In genomic region chr17:38465420-38466345, GRCh38 we compare ENCODE assay signal across 10 cellular contexts. TPM values are rescaled to one million over a fixed set of nuclear protein-coding genes. Genes with fewer than 3 reads are reported as not detected.
DNase-seq lines count a peak whose midpoint lies in the region; ATAC-seq and TF ChIP-seq lines count a peak whose summit lies in the region.
"Had no signal": no experiment of that assay in that cellular context is flagged by ENCODE, and none has a peak within 500 bp of the region (broad histone marks: within the 10 kb centered on the region; RNA-seq: fewer than 3 reads in every experiment).

No MANE protein-coding gene starts in this region.

- H3K4me3 ChIP-seq in IMR-90 (ENCODE audit: insufficient read depth, low read depth, low read length) (peak overlapping the region; percentile 54), coronary artery (peak overlapping the region; percentile 79), lower lobe of right lung (peak overlapping the region; percentile 52), upper lobe of left lung (peak overlapping the region; percentile 4 to 58 (median 43))

- peak overlapping the region; percentile 97 for H3K14ac ChIP-seq in IMR-90 (replicated peaks; ENCODE audit: low read depth, low read length)

- intact Hi-C loops in IMR-90 (cut with micrococcal nuclease), result loop anchor here (2.0 kb wide), 1 partner anchor 15 kb away; no protein-coding TSS in a partner anchor
- intact Hi-C loops in lower lobe of right lung (cut with DNase I), result no loop called here

- peak overlapping the region; percentile 99 for H4K91ac ChIP-seq in IMR-90 (ENCODE audit: insufficient read depth, low read depth, low read length)

- peak overlapping the region; percentile 68 to 97 for H4K8ac ChIP-seq in IMR-90 (ENCODE audit: low read depth in 2 of 2, low read length in 2 of 2)

- H3K36me3 ChIP-seq in IMR-90 (ENCODE audit: control insufficient read depth, insufficient read depth, low read length) (peaks cover 65% of the 10 kb centered on the region), lower lobe of right lung (peaks cover 44% of the 10 kb centered on the region), upper lobe of left lung (peaks cover 0 to 75% (median 21%) of the 10 kb centered on the region in 4 donors)

- dilution Hi-C loops in IMR-90 (cut with HindIII; ENCODE audit: low sequenced_read_pairs, unreplicated experiment), result no loop called here

- H3K4me1 ChIP-seq in IMR-90 (ENCODE audit: control insufficient read depth, insufficient read depth, low read length) (peaks cover 28% of the 10 kb centered on the region), lower lobe of right lung (peaks cover 41% of the 10 kb centered on the region), upper lobe of left lung (peaks cover 25 to 43% (median 35%) of the 10 kb centered on the region in 4 donors)

- TF ChIP-seq EP300 in upper lobe of left lung (IDR thresholded peaks at IDR 0.05), result no peak

- no peaks in the 10 kb centered on the region for H3K4me1 Mint-ChIP-seq in activated CD8-positive, alpha-beta memory T cell treated with anti-CD3 and anti-CD28 coated beads, Interleukin-2, amount 10 ng/mL, durations not matched to agents 7 days and 5 days
- H3K4me1 Mint-ChIP-seq in activated T-helper 17 cell treated with anti-CD3 and anti-CD28 coated beads, Interleukin-2, amount 50 U/mL, for 72 hours, result no peaks in the 10 kb centered on the region

- H3K27ac Mint-ChIP-seq in activated CD8-positive, alpha-beta memory T cell treated with anti-CD3 and anti-CD28 coated beads, Interleukin-2, amount 10 ng/mL, durations not matched to agents 7 days and 5 days, result no peak overlapping the region
- H3K27ac Mint-ChIP-seq in activated T-helper 17 cell treated with anti-CD3 and anti-CD28 coated beads, Interleukin-2, amount 50 U/mL, for 72 hours, result no peak overlapping the region

- peak overlapping the region; percentile 90 for H3K27ac ChIP-seq in IMR-90 (ENCODE audit: insufficient read depth, low read length)
- peak overlapping the region; percentile 98 to 100 for H3K27ac ChIP-seq in coronary artery
- peak overlapping the region; percentile 89 for H3K27ac ChIP-seq in lower lobe of right lung
- H3K27ac ChIP-seq in upper lobe of left lung, result peak overlapping the region; percentile 85 to 91 (median 89)

- no peak overlapping the region for H3K4me3 Mint-ChIP-seq in activated CD8-positive, alpha-beta memory T cell treated with anti-CD3 and anti-CD28 coated beads, Interleukin-2, amount 10 ng/mL, durations not matched to agents 7 days and 5 days
- H3K4me3 Mint-ChIP-seq in activated T-helper 17 cell treated with anti-CD3 and anti-CD28 coated beads, Interleukin-2, amount 50 U/mL, for 72 hours, result no peak overlapping the region

- DNase-seq in IMR-90, result peak; percentile 71
- peak; percentile 95 for DNase-seq in coronary artery (ENCODE audit: low spot score)
- peak; percentile 64 for DNase-seq in lower lobe of right lung
- no peak for DNase-seq in upper lobe of left lung
- DNase-seq in stimulated activated naive CD4-positive, alpha-beta T cell treated with Interleukin-2 at 50 U/mL for 16 hours (lab: John Stamatoyannopoulos, UW), result no peak
- DNase-seq in activated CD8-positive, alpha-beta memory T cell treated with anti-CD3 and anti-CD28 coated beads, Interleukin-2, amount 10 ng/mL, durations not matched to agents 7 days and 5 days, result no peak
- DNase-seq: NCI-H1048, trophoblast cell had no signal

- BruUV-seq in IMR-90 (replicated peaks; lab: Mats Ljungman, UMichigan), result no TSS peak

- peak overlapping the region; percentile 89 for H2BK120ac ChIP-seq in IMR-90 (ENCODE audit: low read depth, low read length)

- TF ChIP-seq POLR2A in IMR-90 (IDR thresholded peaks at IDR 0.05; ENCODE audit: low read depth, low read length) (no peak), upper lobe of left lung (IDR thresholded peaks at IDR 0.05) (no peak)

- H3K9me1 ChIP-seq in IMR-90 (ENCODE audit: insufficient read depth, low read length), result peaks cover 29% of the 10 kb centered on the region

- H2AFZ ChIP-seq in IMR-90 (replicated peaks; ENCODE audit: low read length, poor library complexity), result peak overlapping the region; percentile 80

- H3K27me3 ChIP-seq in IMR-90 (ENCODE audit: control insufficient read depth, insufficient read depth, low read length) (no peaks in the 10 kb centered on the region), lower lobe of right lung (ENCODE audit: low read depth) (no peaks in the 10 kb centered on the region), upper lobe of left lung (no peaks in the 10 kb centered on the region)

- peak overlapping the region; percentile 96 for H3K4me2 ChIP-seq in IMR-90 (ENCODE audit: low read depth, low read length)

- 64% methylated on average over 11 of the region's 23 CpGs; no CpG with 5 or more reads in 1 of the 2 experiments for WGBS in IMR-90 (ENCODE audit: extremely low coverage in 2 of 2, insufficient read length in 1 of 2), 2 experiments
- 55 to 71% methylated on average over 13 to 20 of the region's 23 CpGs for WGBS in upper lobe of left lung, 2 donors

- peak overlapping the region; percentile 65 for H2BK20ac ChIP-seq in IMR-90 (ENCODE audit: low read depth, low read length)

- CTCF ChIA-PET in IMR-90 (lab: Yijun Ruan, JAX), result interaction anchor here (1.1 to 1.9 kb wide), 3 partner anchors 9 to 43 kb away, joined by 3 to 6 read pairs (median 3); no protein-coding TSS in a partner anchor
- CTCF ChIA-PET in activated CD8-positive, alpha-beta memory T cell treated with anti-CD3 and anti-CD28 coated beads, Interleukin-2, amount 10 ng/mL, durations not matched to agents 7 days and 5 days (lab: Charles Lee), result no interaction called here

- peaks cover 21 to 85% of the 10 kb centered on the region in 2 experiments; a peak in 3 of 4 replicates for H3K79me1 ChIP-seq in IMR-90 (ENCODE audit: low read depth in 1 of 2, low read length in 2 of 2)

- TF ChIP-seq CTCF in IMR-90 (conservative IDR thresholded peaks at IDR 0.05; ENCODE audit: low read depth, low read length), result no peak
- no peak for TF ChIP-seq CTCF in coronary artery (IDR thresholded peaks at IDR 0.05)
- TF ChIP-seq CTCF in lower lobe of right lung (IDR thresholded peaks at IDR 0.05), result no peak
- no peak for TF ChIP-seq CTCF in upper lobe of left lung (IDR thresholded peaks at IDR 0.05)

- peak overlapping the region; percentile 99 for H2AK5ac ChIP-seq in IMR-90 (ENCODE audit: low read depth, low read length)

- H3K36me3 Mint-ChIP-seq in activated CD8-positive, alpha-beta memory T cell treated with anti-CD3 and anti-CD28 coated beads, Interleukin-2, amount 10 ng/mL, durations not matched to agents 7 days and 5 days, result no peaks in the 10 kb centered on the region
- no peaks in the 10 kb centered on the region for H3K36me3 Mint-ChIP-seq in activated T-helper 17 cell treated with anti-CD3 and anti-CD28 coated beads, Interleukin-2, amount 50 U/mL, for 72 hours (ENCODE audit: low read depth)

- H3K27me3 Mint-ChIP-seq in activated CD8-positive, alpha-beta memory T cell treated with anti-CD3 and anti-CD28 coated beads, Interleukin-2, amount 10 ng/mL, durations not matched to agents 7 days and 5 days, result no peaks in the 10 kb centered on the region
- H3K27me3 Mint-ChIP-seq in activated T-helper 17 cell treated with anti-CD3 and anti-CD28 coated beads, Interleukin-2, amount 50 U/mL, for 72 hours, result peaks cover 15% of the 10 kb centered on the region

- peak overlapping the region; percentile 98 for H3K23ac ChIP-seq in IMR-90 (ENCODE audit: low read depth, low read length)

- peak overlapping the region; percentile 98 for H2AK9ac ChIP-seq in IMR-90 (replicated peaks; ENCODE audit: low read depth, low read length, poor library complexity)

- H3K9me3 ChIP-seq in IMR-90 (ENCODE audit: control insufficient read depth, insufficient read depth, low read length) (no peaks in the 10 kb centered on the region), lower lobe of right lung (no peaks in the 10 kb centered on the region), upper lobe of left lung (no peaks in the 10 kb centered on the region)

- peak overlapping the region; percentile 98 for H2BK5ac ChIP-seq in IMR-90 (ENCODE audit: low read depth, low read length, poor library complexity, severe bottlenecking)

- peak; percentile 40 for ATAC-seq in IMR-90 (ENCODE audit: low read depth)
- ATAC-seq in lower lobe of right lung, result peak; percentile 68 to 77
- peak; percentile 62 to 73 for ATAC-seq in upper lobe of left lung (ENCODE audit: low FRiP score in 2 of 2)
- no peak for ATAC-seq in HG02938 (IDR thresholded peaks at IDR 0.05; ENCODE audit: unreplicated experiment)
- no peak for ATAC-seq in activated CD8-positive, alpha-beta memory T cell treated with anti-CD3 and anti-CD28 coated beads, Interleukin-2, amount 10 ng/mL, durations not matched to agents 7 days and 5 days
- ATAC-seq in activated T-helper 17 cell treated with anti-CD3 and anti-CD28 coated beads, Interleukin-2, amount 50 U/mL, for 72 hours (replicated peaks), result no peak

- no peak for TF ChIP-seq RAD21 in IMR-90 (IDR thresholded peaks at IDR 0.05; ENCODE audit: low read length)

- in situ Hi-C loops in IMR-90 (cut with MboI; ENCODE audit: low sequenced_read_pairs), result no loop called here

- peak overlapping the region; percentile 85 for H4K5ac ChIP-seq in IMR-90 (ENCODE audit: low read depth, low read length)

- peak overlapping the region; percentile 90; the same call in 2 of the 3 replicates for H2BK15ac ChIP-seq in IMR-90 (ENCODE audit: low read depth, low read length)

- POLR2A ChIA-PET in IMR-90 (lab: Charles Lee; ENCODE audit: unreplicated experiment), result interaction anchor here (0.6 to 1.1 kb wide), 3 partner anchors 10 to 26 kb away, joined by 3 to 5 read pairs (median 4); no protein-coding TSS in a partner anchor

- no peaks in the 10 kb centered on the region for H3K9me3 Mint-ChIP-seq in activated CD8-positive, alpha-beta memory T cell treated with anti-CD3 and anti-CD28 coated beads, Interleukin-2, amount 10 ng/mL, durations not matched to agents 7 days and 5 days (ENCODE audit: low read depth)
- H3K9me3 Mint-ChIP-seq in activated T-helper 17 cell treated with anti-CD3 and anti-CD28 coated beads, Interleukin-2, amount 50 U/mL, for 72 hours, result no peaks in the 10 kb centered on the region

- H3K9ac ChIP-seq in IMR-90 (ENCODE audit: low read depth, low read length), result peak overlapping the region; percentile 81

- H3K4ac ChIP-seq in IMR-90 (ENCODE audit: low read depth, low read length), result peak overlapping the region; percentile 96

- H3K18ac ChIP-seq in IMR-90 (ENCODE audit: low read depth, low read length), result peak overlapping the region; percentile 97

- peak overlapping the region; percentile 81 for H3K56ac ChIP-seq in IMR-90 (ENCODE audit: extremely low read depth, insufficient read depth, low read length)

- H4K20me1 ChIP-seq in IMR-90 (ENCODE audit: insufficient read depth, low read length), result peaks cover 65% of the 10 kb centered on the region

RNA-seq across cellular contexts. Expression of gene ARHGAP23, which starts 37.4 kb away (rescaled TPM):
- total RNA-seq in IMR-90 (2012; rRNA removed) (9.3 and 17.8 TPM in 2 replicates), lower lobe of right lung (48.4 TPM), upper lobe of left lung (100 to 1,000 TPM in 1 of 6 donors, 10 to 100 TPM in 5; 30.4 to 104 (median 70.1) TPM)
- 42.7 and 43.3 TPM in 2 replicates for polyA plus RNA-seq in IMR-90 (2012; rRNA removed)
- polyA plus RNA-seq in IMR-90 (2012; cell fraction: cytosol; rRNA removed), result 30.0 and 40.5 TPM in 2 replicates
- polyA plus RNA-seq in IMR-90 (2012; cell fraction: nucleus; rRNA removed; ENCODE audit: low replicate concordance), result 56.1 and 68.3 TPM in 2 replicates
- under 1 TPM in 1 of 2 experiments, not detected in 1; 0.40 TPM for total RNA-seq in activated CD8-positive, alpha-beta memory T cell treated with anti-CD3 and anti-CD28 coated beads, Interleukin-2, amount 10 ng/mL, durations not matched to agents 7 days and 5 days
- total RNA-seq in activated T-helper 17 cell treated with anti-CD3 and anti-CD28 coated beads, Interleukin-2, amount 50 U/mL, for 72 hours, result 1 to 10 TPM in 1 of 2 donors, under 1 TPM in 1; 0.69 to 2.2 TPM

Comparison
In these comparisons a context has a peak if more than half of its experiments do, and no peak if none do; other contexts are left out.
1. ATAC-seq: peak in IMR-90 (single experiment), lower lobe of right lung (2 of 2) and upper lobe of left lung (2 of 2); none in HG02938 (single experiment), activated CD8-positive, alpha-beta memory T cell treated with anti-CD3 and anti-CD28 coated beads, Interleukin-2, amount 10 ng/mL, durations not matched to agents 7 days and 5 days (single experiment) and activated T-helper 17 cell treated with anti-CD3 and anti-CD28 coated beads, Interleukin-2, amount 50 U/mL, for 72 hours (single experiment).
2. DNase-seq: peak in IMR-90 (single experiment), coronary artery (single experiment) and lower lobe of right lung (single experiment); none in upper lobe of left lung (0 of 2), stimulated activated naive CD4-positive, alpha-beta T cell treated with Interleukin-2 at 50 U/mL for 16 hours (single experiment) and activated CD8-positive, alpha-beta memory T cell treated with anti-CD3 and anti-CD28 coated beads, Interleukin-2, amount 10 ng/mL, durations not matched to agents 7 days and 5 days (single experiment).
3. Peak in every context shown above with its lines, with median percentiles within 50 percentile points of each other: H3K27ac ChIP-seq and H3K4me3 ChIP-seq.